27 cellular contexts compared by ENCODE assay signal in genomic region chr4:73487233-73487632, GRCh38. TPM values are rescaled to one million over a fixed set of nuclear protein-coding genes. Genes with fewer than 3 reads are reported as not detected.
DNase-seq lines count a peak whose midpoint lies in the region; ATAC-seq, FAIRE-seq and TF ChIP-seq lines count a peak whose summit lies in the region.
"Had no signal": no experiment of that assay in that cellular context is flagged by ENCODE, and none has a peak within 500 bp of the region (broad histone marks: within the 10 kb centered on the region; RNA-seq: fewer than 3 reads in every experiment).

No MANE protein-coding gene starts in this region.

- H3K27ac Mint-ChIP-seq in Caco-2 (ENCODE audit: unreplicated experiment) (peak overlapping the region; percentile 79), endodermal cell (no peak overlapping the region)
- H3K27ac Mint-ChIP-seq: CD4-positive, alpha-beta T cell had no signal

- no peak overlapping the region for H3K27ac ChIP-seq in endodermal cell (ENCODE audit: low read depth, low read length)
- H3K27ac ChIP-seq: A549; BLaER1 treated with 17β-estradiol and CSF1 and Interleukin-3, amounts not matched to agents 10 nM and 100 nM; SJCRH30 had no signal

- H3K9me3 ChIP-seq in Caco-2 (no peaks in the 10 kb centered on the region), endodermal cell (ENCODE audit: control insufficient read depth, low read length) (no peaks in the 10 kb centered on the region)
- H3K9me3 ChIP-seq: A549; BLaER1 treated with 17β-estradiol and CSF1 and Interleukin-3, amounts not matched to agents 10 nM and 100 nM; MG63; SJCRH30 had no signal

- FAIRE-seq in RCC 7860 (lab: Jason Lieb, UNC) (no peak), GM12891 (lab: Jason Lieb, UNC) (no peak)
- FAIRE-seq: A549, GM12892 had no signal

- no TSS peak for BruUV-seq in Caco-2 (replicated peaks; lab: Mats Ljungman, UMichigan)

- intact Hi-C loops in Caco-2 (cut with micrococcal nuclease; ENCODE audit: unreplicated experiment) = no loop called here

- CTCF ChIA-PET in Caco-2 (lab: Charles Lee) = interaction anchor here (0.6 kb wide), 1 partner anchor 12 kb away, joined by 3 read pairs; no protein-coding TSS in a partner anchor

- DNase-seq in Caco-2 (no peak), NCI-H1092 (lab: John Stamatoyannopoulos, UW) (peak; percentile 30), NCI-H345 (lab: John Stamatoyannopoulos, UW) (peak; percentile 79), endodermal cell (no peak), RCC 7860 (ENCODE audit: low spot score) (no peak), GM12891 (ENCODE audit: insufficient read length, low spot score) (no peak)
- DNase-seq: AML-193; CD4-positive, alpha-beta T cell; DMS79; GF-D8; H7; KBM-7; MG63; NCI-H1436; NCI-H2171; NCI-H226; NCI-H524; PC-3; SJCRH30; T-helper 2 cell had no signal

- peaks cover 7% of the 10 kb centered on the region for H3K9me3 Mint-ChIP-seq in Caco-2 (ENCODE audit: unreplicated experiment)
- no peaks in the 10 kb centered on the region for H3K9me3 Mint-ChIP-seq in endodermal cell
- H3K9me3 Mint-ChIP-seq: CD4-positive, alpha-beta T cell had no signal

- TF ChIP-seq POLR2A in GM12891 (IDR thresholded peaks at IDR 0.05; ENCODE audit: low read depth, low read length) = no peak

- H3K4me1 ChIP-seq in Caco-2 (peaks cover 21% of the 10 kb centered on the region), endodermal cell (ENCODE audit: control insufficient read depth, insufficient read depth, low read length) (peaks cover 11% of the 10 kb centered on the region)
- H3K4me1 ChIP-seq: A549; BLaER1 treated with 17β-estradiol and CSF1 and Interleukin-3, amounts not matched to agents 10 nM and 100 nM; SJCRH30 had no signal

- ATAC-seq in GM21360 (IDR thresholded peaks at IDR 0.05; ENCODE audit: unreplicated experiment) = no peak
- ATAC-seq: A549, PC-3, Right ventricle myocardium inferior, SK-N-SH treated with all-trans-retinoic acid at 6 μM for 48 hours had no signal

- POLR2A ChIA-PET in Caco-2 (lab: Charles Lee) = no interaction called here

- 20 to 95% methylated on average over 1 of the region's 1 CpG for WGBS in endodermal cell (ENCODE audit: insufficient coverage in 1 of 2, insufficient read length in 1 of 2), 2 experiments

- H3K36me3 ChIP-seq in Caco-2 (ENCODE audit: control insufficient read depth, insufficient read depth, low read length) (no peaks in the 10 kb centered on the region), endodermal cell (ENCODE audit: control insufficient read depth, insufficient read depth, low read length) (no peaks in the 10 kb centered on the region)
- H3K36me3 ChIP-seq: BLaER1 treated with 17β-estradiol and CSF1 and Interleukin-3, amounts not matched to agents 10 nM and 100 nM; MG63; SJCRH30 had no signal

- H3K9ac ChIP-seq in endodermal cell (ENCODE audit: extremely low read depth, low read length, poor library complexity, severe bottlenecking) = no peak overlapping the region
- H3K9ac ChIP-seq: BLaER1 treated with 17β-estradiol and CSF1 and Interleukin-3, amounts not matched to agents 10 nM and 100 nM had no signal

- H3K27me3 Mint-ChIP-seq in Caco-2 (ENCODE audit: insufficient read depth, unreplicated experiment) = no peaks in the 10 kb centered on the region
- peaks cover 66% of the 10 kb centered on the region for H3K27me3 Mint-ChIP-seq in endodermal cell (ENCODE audit: insufficient read depth)

- H3K4me3 ChIP-seq in Caco-2 (ENCODE audit: low read depth, low read length) (no peak overlapping the region), endodermal cell (ENCODE audit: low read length) (peak overlapping the region; percentile 10)
- H3K4me3 ChIP-seq: A549; BLaER1 treated with 17β-estradiol and CSF1 and Interleukin-3, amounts not matched to agents 10 nM and 100 nM; MG63; SJCRH30 had no signal

- H3K36me3 Mint-ChIP-seq in Caco-2 (ENCODE audit: insufficient read depth, unreplicated experiment) (no peaks in the 10 kb centered on the region), endodermal cell (ENCODE audit: low read depth) (no peaks in the 10 kb centered on the region)

- TF ChIP-seq CTCF in Caco-2 (IDR thresholded peaks at IDR 0.05; ENCODE audit: insufficient read depth in 1 of 2, low read depth in 1 of 2, low read length in 1 of 2, severe bottlenecking in 1 of 2, unreplicated experiment in 1 of 2) = no peak
- TF ChIP-seq CTCF in endodermal cell (conservative IDR thresholded peaks at IDR 0.05) = no peak

- H3K27me3 ChIP-seq in Caco-2 (replicated peaks; ENCODE audit: control insufficient read depth, insufficient read depth, low read length) (no peaks in the 10 kb centered on the region), endodermal cell (ENCODE audit: control insufficient read depth, insufficient read depth, low read length, poor library complexity, severe bottlenecking) (peaks cover 46% of the 10 kb centered on the region)
- H3K27me3 ChIP-seq: BLaER1 treated with 17β-estradiol and CSF1 and Interleukin-3, amounts not matched to agents 10 nM and 100 nM; MG63; SJCRH30 had no signal

- H3K4me1 Mint-ChIP-seq in Caco-2 (ENCODE audit: low read depth, unreplicated experiment) (peaks cover 17% of the 10 kb centered on the region), endodermal cell (peaks cover 29% of the 10 kb centered on the region)

- H3K4me3 Mint-ChIP-seq in Caco-2 (ENCODE audit: unreplicated experiment) = no peak overlapping the region
- H3K4me3 Mint-ChIP-seq in endodermal cell = no peak overlapping the region
- H3K4me3 Mint-ChIP-seq: CD4-positive, alpha-beta T cell had no signal

TF ChIP-seq in GM12891, 5 proteins besides CTCF, POLR2A, EP300 and RAD21:
- TF ChIP-seq SPI1 (IDR thresholded peaks at IDR 0.05; ENCODE audit: low read depth, low read length) (no peak), POLR2AphosphoS5 (IDR thresholded peaks at IDR 0.05; ENCODE audit: low read depth, low read length) (no peak), PAX5 (IDR thresholded peaks at IDR 0.05; ENCODE audit: insufficient read depth, low read length, severe bottlenecking) (no peak), TAF1 (IDR thresholded peaks at IDR 0.05; ENCODE audit: low read depth, low read length) (no peak), POU2F2 (IDR thresholded peaks at IDR 0.05; ENCODE audit: low read depth, low read length) (no peak)
TF ChIP-seq in GM12891: peak in this region for 0.

RNA-seq across cellular contexts. Expression of gene AFM, which starts 5.7 kb away (rescaled TPM):
- total RNA-seq in Caco-2 (2022) (2.5 and 4.1 TPM in 2 replicates), endodermal cell (not detected)
- not detected for polyA plus RNA-seq in endodermal cell (2013, experiment 1 of 2)
- polyA plus RNA-seq in endodermal cell (2013, experiment 2 of 2) = not detected
- not detected for polyA plus RNA-seq in GM12891 (2012; ENCODE audit: low read depth, missing spikeins)
- total RNA-seq: CD4-positive, alpha-beta T cell; H7; LHCN-M2; PC-3; Right ventricle myocardium inferior; SJCRH30 had no signal
- polyA plus RNA-seq: A549 had no signal

RNA-seq across cellular contexts. Expression of gene AFP, which starts 51.2 kb away (rescaled TPM):
- total RNA-seq in Caco-2 (2022) (158 and 252 TPM in 2 replicates), endodermal cell (1 to 10 TPM in 1 of 2 donors, not detected in 1; 1.6 TPM)
- polyA plus RNA-seq in endodermal cell (2013, experiment 1 of 2) = 3.2 TPM
- 2.8 TPM for polyA plus RNA-seq in endodermal cell (2013, experiment 2 of 2)
- polyA plus RNA-seq in GM12891 (2012; ENCODE audit: low read depth, missing spikeins) = not detected
- total RNA-seq: CD4-positive, alpha-beta T cell; LHCN-M2; Right ventricle myocardium inferior had no signal

Comparison
In these comparisons a context has a peak if more than half of its experiments do, and no peak if none do; other contexts are left out.
1. DNase-seq: peak in NCI-H1092 (single experiment) and NCI-H345 (single experiment); none in Caco-2 (0 of 2), endodermal cell (single experiment), RCC 7860 (single experiment) and GM12891 (single experiment).
2. RNA of gene AFP, which starts 51.2 kb away (total RNA-seq): 158 to 252 TPM in Caco-2; 1.6 TPM in endodermal cell; every median in the first group is over 10 times any median in the second.